ENCODE assay signal across 3 cellular contexts in the genomic region with DNA sequence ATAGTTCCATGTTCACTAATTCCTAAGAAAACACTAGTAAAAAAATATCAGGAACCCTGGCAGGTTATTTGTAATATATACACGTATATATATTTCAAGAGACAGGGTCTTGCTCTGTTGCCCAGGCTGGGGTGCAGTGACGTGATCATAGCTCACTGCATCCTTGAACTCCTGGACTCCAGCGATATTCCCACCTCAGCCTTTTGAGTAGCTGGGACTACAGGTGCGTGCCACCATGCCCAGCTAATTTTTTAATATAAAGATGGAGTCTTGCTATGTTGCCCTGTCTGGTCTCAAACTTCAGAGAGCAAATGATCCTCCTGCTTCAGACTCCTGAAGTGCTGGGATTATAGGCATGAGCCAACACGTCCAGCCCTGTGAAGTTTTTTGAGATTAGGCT.
A peak's percentile ranks its signal among the peaks of the same experiment; 100 is the strongest.
TF ChIP-seq lines count a peak whose summit lies in the region.

No MANE protein-coding gene starts in this region.

TF ChIP-seq in A549, 52 proteins besides CTCF, POLR2A, EP300 and RAD21:
- no peak for TF ChIP-seq TFCP2L1 (CRISPR knock-in tag; IDR thresholded peaks at IDR 0.05)
- no peak for TF ChIP-seq PHF8 (IDR thresholded peaks at IDR 0.05; ENCODE audit: borderline replicate concordance, low read depth)
- peak; percentile 66; the same call in 1 of the 2 replicates for TF ChIP-seq HOXA7 (CRISPR knock-in tag; IDR thresholded peaks at IDR 0.05)
- 0 out of 2 replicates have a peak, but pooled peaks have one; percentile 21 for TF ChIP-seq FOSB (CRISPR knock-in tag; IDR thresholded peaks at IDR 0.05)

TF ChIP-seq in HEK293, 187 proteins besides CTCF, POLR2A, EP300 and RAD21:
- TF ChIP-seq ZNF248 (tag by site-specific recombination; IDR thresholded peaks at IDR 0.05) (no peak), ZIC2 (tag by site-specific recombination; IDR thresholded peaks at IDR 0.05) (no peak), ZNF121 (tag by site-specific recombination; IDR thresholded peaks at IDR 0.05) (peak; percentile 98), ZNF660 (tag by site-specific recombination; IDR thresholded peaks at IDR 0.05) (no peak), BCL11B (tag by site-specific recombination; IDR thresholded peaks at IDR 0.05; ENCODE audit: low read depth) (no peak), ZNF670 (tag by site-specific recombination; IDR thresholded peaks at IDR 0.05; ENCODE audit: low read depth) (no peak), ZNF785 (tag by site-specific recombination; IDR thresholded peaks at IDR 0.05) (no peak)
- TF ChIP-seq, protein P1, sequence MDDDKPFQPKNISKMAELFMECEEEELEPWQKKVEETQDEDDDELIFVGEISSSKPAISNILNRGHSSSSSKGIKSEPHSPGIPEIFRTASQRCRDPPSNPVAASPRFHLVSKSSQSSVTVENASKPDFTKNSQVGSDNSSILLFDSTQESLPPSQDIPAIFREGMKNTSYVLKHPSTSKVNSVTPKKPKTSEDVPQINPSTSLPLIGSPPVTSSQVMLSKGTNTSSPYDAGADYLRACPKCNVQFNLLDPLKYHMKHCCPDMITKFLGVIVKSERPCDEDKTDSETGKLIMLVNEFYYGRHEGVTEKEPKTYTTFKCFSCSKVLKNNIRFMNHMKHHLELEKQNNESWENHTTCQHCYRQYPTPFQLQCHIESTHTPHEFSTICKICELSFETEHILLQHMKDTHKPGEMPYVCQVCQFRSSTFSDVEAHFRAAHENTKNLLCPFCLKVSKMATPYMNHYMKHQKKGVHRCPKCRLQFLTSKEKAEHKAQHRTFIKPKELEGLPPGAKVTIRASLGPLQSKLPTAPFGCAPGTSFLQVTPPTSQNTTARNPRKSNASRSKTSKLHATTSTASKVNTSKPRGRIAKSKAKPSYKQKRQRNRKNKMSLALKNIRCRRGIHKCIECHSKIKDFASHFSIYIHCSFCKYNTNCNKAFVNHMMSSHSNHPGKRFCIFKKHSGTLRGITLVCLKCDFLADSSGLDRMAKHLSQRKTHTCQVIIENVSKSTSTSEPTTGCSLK (tag by site-specific recombination; IDR thresholded peaks at IDR 0.05) = no peak

TF ChIP-seq in K562, 482 proteins besides CTCF, POLR2A, EP300 and RAD21:
- TF ChIP-seq, protein P2, sequence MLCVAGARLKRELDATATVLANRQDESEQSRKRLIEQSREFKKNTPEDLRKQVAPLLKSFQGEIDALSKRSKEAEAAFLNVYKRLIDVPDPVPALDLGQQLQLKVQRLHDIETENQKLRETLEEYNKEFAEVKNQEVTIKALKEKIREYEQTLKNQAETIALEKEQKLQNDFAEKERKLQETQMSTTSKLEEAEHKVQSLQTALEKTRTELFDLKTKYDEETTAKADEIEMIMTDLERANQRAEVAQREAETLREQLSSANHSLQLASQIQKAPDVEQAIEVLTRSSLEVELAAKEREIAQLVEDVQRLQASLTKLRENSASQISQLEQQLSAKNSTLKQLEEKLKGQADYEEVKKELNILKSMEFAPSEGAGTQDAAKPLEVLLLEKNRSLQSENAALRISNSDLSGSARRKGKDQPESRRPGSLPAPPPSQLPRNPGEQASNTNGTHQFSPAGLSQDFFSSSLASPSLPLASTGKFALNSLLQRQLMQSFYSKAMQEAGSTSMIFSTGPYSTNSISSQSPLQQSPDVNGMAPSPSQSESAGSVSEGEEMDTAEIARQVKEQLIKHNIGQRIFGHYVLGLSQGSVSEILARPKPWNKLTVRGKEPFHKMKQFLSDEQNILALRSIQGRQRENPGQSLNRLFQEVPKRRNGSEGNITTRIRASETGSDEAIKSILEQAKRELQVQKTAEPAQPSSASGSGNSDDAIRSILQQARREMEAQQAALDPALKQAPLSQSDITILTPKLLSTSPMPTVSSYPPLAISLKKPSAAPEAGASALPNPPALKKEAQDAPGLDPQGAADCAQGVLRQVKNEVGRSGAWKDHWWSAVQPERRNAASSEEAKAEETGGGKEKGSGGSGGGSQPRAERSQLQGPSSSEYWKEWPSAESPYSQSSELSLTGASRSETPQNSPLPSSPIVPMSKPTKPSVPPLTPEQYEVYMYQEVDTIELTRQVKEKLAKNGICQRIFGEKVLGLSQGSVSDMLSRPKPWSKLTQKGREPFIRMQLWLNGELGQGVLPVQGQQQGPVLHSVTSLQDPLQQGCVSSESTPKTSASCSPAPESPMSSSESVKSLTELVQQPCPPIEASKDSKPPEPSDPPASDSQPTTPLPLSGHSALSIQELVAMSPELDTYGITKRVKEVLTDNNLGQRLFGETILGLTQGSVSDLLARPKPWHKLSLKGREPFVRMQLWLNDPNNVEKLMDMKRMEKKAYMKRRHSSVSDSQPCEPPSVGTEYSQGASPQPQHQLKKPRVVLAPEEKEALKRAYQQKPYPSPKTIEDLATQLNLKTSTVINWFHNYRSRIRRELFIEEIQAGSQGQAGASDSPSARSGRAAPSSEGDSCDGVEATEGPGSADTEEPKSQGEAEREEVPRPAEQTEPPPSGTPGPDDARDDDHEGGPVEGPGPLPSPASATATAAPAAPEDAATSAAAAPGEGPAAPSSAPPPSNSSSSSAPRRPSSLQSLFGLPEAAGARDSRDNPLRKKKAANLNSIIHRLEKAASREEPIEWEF (CRISPR knock-in tag; IDR thresholded peaks at IDR 0.05) = no peak
- TF ChIP-seq ZNF121 (CRISPR knock-in tag; conservative IDR thresholded peaks at IDR 0.05) = peak; percentile 80
